17 cellular contexts compared by ENCODE assay signal in the genomic region with DNA sequence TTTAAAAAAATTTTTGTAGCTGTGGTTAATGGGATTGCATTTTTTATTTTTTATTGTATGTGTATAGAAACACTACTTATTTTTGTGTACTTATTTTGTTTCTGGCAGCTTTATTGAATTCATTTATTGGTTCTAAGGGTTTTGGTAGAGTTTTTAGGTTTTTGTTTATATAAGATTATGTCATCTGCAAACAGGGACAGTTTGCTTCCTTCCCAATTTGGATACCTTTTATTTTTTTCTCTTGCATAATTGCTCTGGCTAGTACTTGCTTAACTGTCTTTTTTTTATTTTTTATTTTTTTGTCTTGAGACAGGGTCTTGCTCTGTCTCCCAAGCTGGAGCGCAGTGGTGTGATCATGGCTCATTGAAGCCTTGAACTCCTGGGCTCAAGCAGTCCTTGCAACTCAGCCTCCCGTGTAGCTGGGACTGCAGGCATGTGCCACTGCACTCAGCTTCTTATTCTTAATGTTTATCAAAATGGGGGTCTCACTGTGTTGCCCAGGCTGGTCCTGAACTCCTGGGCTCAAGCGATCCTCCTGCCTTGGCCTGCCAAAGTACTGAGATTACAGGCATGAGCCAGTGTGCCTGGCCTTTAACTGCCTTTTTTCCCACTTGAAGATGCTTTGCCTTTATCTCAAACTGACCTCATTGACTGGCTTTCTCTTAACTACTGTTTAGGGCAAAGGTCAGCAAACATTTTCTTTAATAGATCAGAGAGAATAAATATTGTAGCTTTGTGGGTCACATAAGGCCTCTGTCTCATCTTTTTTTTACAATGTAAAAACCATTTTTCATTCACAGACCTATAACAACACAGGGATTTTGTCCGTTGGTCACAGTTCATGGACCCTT. TPM values are rescaled to one million over a fixed set of nuclear protein-coding genes. Genes with fewer than 3 reads are reported as not detected.
DNase-seq lines count a peak whose midpoint lies in the region; FAIRE-seq and TF ChIP-seq lines count a peak whose summit lies in the region.
"Had no signal": no experiment of that assay in that cellular context is flagged by ENCODE, and none has a peak within 500 bp of the region (broad histone marks: within the 10 kb centered on the region; RNA-seq: fewer than 3 reads in every experiment).

No MANE protein-coding gene starts in this region.

- H3K4me1 ChIP-seq in breast epithelium (peaks cover 0 to 7% of the 10 kb centered on the region in 2 donors), neuronal stem cell (ENCODE audit: control insufficient read depth in 2 of 2, insufficient read depth in 1 of 2, low read depth in 1 of 2, low read length in 2 of 2) (peaks cover 0 to 5% of the 10 kb centered on the region in 2 donors)

- no peak overlapping the region for H4K91ac ChIP-seq in neuronal stem cell (ENCODE audit: low read depth, low read length, poor library complexity)

- H3K27ac ChIP-seq in breast epithelium (no peak overlapping the region), neuronal stem cell (replicated peaks; ENCODE audit: low read length) (peak overlapping the region; percentile 72)

- H3K9me3 ChIP-seq in breast epithelium: no peaks in the 10 kb centered on the region
- peaks cover 2 to 26% of the 10 kb centered on the region in 2 donors for H3K9me3 ChIP-seq in neuronal stem cell (replicated peaks in 1 of 2; ENCODE audit: control insufficient read depth in 2 of 2, insufficient read depth in 1 of 2, low read depth in 1 of 2, low read length in 2 of 2)

- POLR2A ChIA-PET in MCF 10A (lab: Yijun Ruan, JAX): interaction anchor here (1.3 kb wide), 1 partner anchor 9 kb away, joined by 5 read pairs; the partner anchor contains the start of gene TFG

- no peaks in the 10 kb centered on the region for H3K36me3 ChIP-seq in breast epithelium
- H3K36me3 ChIP-seq in neuronal stem cell (replicated peaks in 1 of 2; ENCODE audit: control insufficient read depth in 2 of 2, insufficient read depth in 2 of 2, low read length in 2 of 2): peaks cover 5 to 98% of the 10 kb centered on the region in 2 donors

- peak overlapping the region; percentile 35 for H3K18ac ChIP-seq in neuronal stem cell (ENCODE audit: low read length)

- no peak overlapping the region for H3K9ac ChIP-seq in neuronal stem cell (ENCODE audit: low read depth, low read length, poor library complexity)

- H2BK5ac ChIP-seq in neuronal stem cell (ENCODE audit: low read length): no peak overlapping the region

- H3K79me1 ChIP-seq in neuronal stem cell (ENCODE audit: low read depth, low read length): peaks cover 2% of the 10 kb centered on the region

- H2BK12ac ChIP-seq in neuronal stem cell (ENCODE audit: low read length): peak overlapping the region; percentile 2

- no peak overlapping the region for H2AFZ ChIP-seq in neuronal stem cell (ENCODE audit: low read length)

- TF ChIP-seq POLR2A in breast epithelium (IDR thresholded peaks at IDR 0.05) (no peak), H54 (IDR thresholded peaks at IDR 0.05; ENCODE audit: low read depth, low read length) (no peak)

- H3K27me3 Mint-ChIP-seq in MCF 10A (ENCODE audit: insufficient read depth, unreplicated experiment) (no peaks in the 10 kb centered on the region), chondrocyte (ENCODE audit: low read depth) (no peaks in the 10 kb centered on the region)

- no peak overlapping the region for H3K14ac ChIP-seq in neuronal stem cell (ENCODE audit: low read length)

- H3K4me3 Mint-ChIP-seq in MCF 10A (ENCODE audit: unreplicated experiment) (no peak overlapping the region), chondrocyte (ENCODE audit: unreplicated experiment) (no peak overlapping the region)

- CTCF ChIA-PET in MCF 10A (lab: Yijun Ruan, JAX): interaction anchor here (0.7 to 1.3 kb wide), 7 partner anchors 8 to 478 kb away, joined by 3 to 6 read pairs (median 4); no protein-coding TSS in a partner anchor

- peak overlapping the region; percentile 64 for H2BK15ac ChIP-seq in neuronal stem cell (ENCODE audit: low read length)

- H3K27me3 ChIP-seq in breast epithelium: no peaks in the 10 kb centered on the region
- no peaks in the 10 kb centered on the region for H3K27me3 ChIP-seq in neuronal stem cell (ENCODE audit: control insufficient read depth in 3 of 3, insufficient read depth in 3 of 3, low read depth in 1 of 3, low read length in 3 of 3)

- DNase-seq in MCF 10A (ENCODE audit: unreplicated experiment): no peak
- no peak for DNase-seq in breast epithelium (ENCODE audit: low spot score in 2 of 2)
- no peak for DNase-seq in H54 (ENCODE audit: insufficient read length, low spot score)
- no peak for DNase-seq in chondrocyte (ENCODE audit: low spot score)
- no peak for DNase-seq in neuronal stem cell (ENCODE audit: low spot score)
- no peak for DNase-seq in SIG-M5 treated with dmso at 0.1 percent for 504 hours (lab: John Stamatoyannopoulos, UW; ENCODE audit: unreplicated experiment)
- DNase-seq in activated CD8-positive, alpha-beta memory T cell treated with anti-CD3 and anti-CD28 coated beads for 24 hours: no peak
- no peak for DNase-seq in amygdala (lab: John Stamatoyannopoulos, UW)
- DNase-seq: C1 segment of cervical spinal cord, DMS53, Karpas-422, NCI-H1436, NCI-H2081, NCI-H69, SHP77 treated with DMSO at 0.1 percent for 48 hours had no signal

- intact Hi-C loops in MCF 10A (cut with micrococcal nuclease) (loop anchor here (10.0 kb wide), 1 partner anchor 403 kb away; no protein-coding TSS in a partner anchor), breast epithelium (cut with DNase I; ENCODE audit: low total_unique reads) (no loop called here)

- H2BK120ac ChIP-seq in neuronal stem cell (ENCODE audit: low read depth, low read length): no peak overlapping the region

- BruUV-seq in MCF 10A (replicated peaks; lab: Mats Ljungman, UMichigan): no TSS peak

- WGBS in neuronal stem cell (ENCODE audit: extremely low coverage in 2 of 2, insufficient read length in 2 of 2, insufficient replicate concordance in 1 of 2), 2 donors: no CpG with 5 or more reads among the region's 4 CpGs

- TF ChIP-seq CTCF in MCF 10A (IDR thresholded peaks at IDR 0.05; ENCODE audit: unreplicated experiment) (no peak), breast epithelium (IDR thresholded peaks at IDR 0.05) (no peak), chondrocyte (IDR thresholded peaks at IDR 0.05) (no peak)

- H3K4me2 ChIP-seq in neuronal stem cell (ENCODE audit: insufficient read depth, low read length, poor library complexity, severe bottlenecking): no peak overlapping the region

- H3K27ac Mint-ChIP-seq in MCF 10A (ENCODE audit: low read depth, unreplicated experiment): peak overlapping the region; percentile 27
- peak overlapping the region; percentile 63 for H3K27ac Mint-ChIP-seq in chondrocyte (ENCODE audit: unreplicated experiment)

- FAIRE-seq in H54 (lab: Jason Lieb, UNC): peak; percentile 55
- FAIRE-seq: GM18507, RCC 7860 had no signal

- no peak overlapping the region for H4K8ac ChIP-seq in neuronal stem cell (ENCODE audit: low read depth, low read length)

- H3K4me1 Mint-ChIP-seq in MCF 10A (ENCODE audit: insufficient read depth, unreplicated experiment): peaks cover 47% of the 10 kb centered on the region
- H3K4me1 Mint-ChIP-seq in chondrocyte (ENCODE audit: low read depth): peaks cover 63% of the 10 kb centered on the region

- peaks cover 87% of the 10 kb centered on the region for H3K36me3 Mint-ChIP-seq in MCF 10A (ENCODE audit: insufficient read depth, unreplicated experiment)
- H3K36me3 Mint-ChIP-seq in chondrocyte (ENCODE audit: low read depth): peaks cover 41% of the 10 kb centered on the region

- no peak overlapping the region for H3K4ac ChIP-seq in neuronal stem cell (ENCODE audit: low read length)

- H3K9me3 Mint-ChIP-seq in MCF 10A (ENCODE audit: unreplicated experiment) (no peaks in the 10 kb centered on the region), chondrocyte (ENCODE audit: low read depth) (no peaks in the 10 kb centered on the region)

- H3K23ac ChIP-seq in neuronal stem cell (ENCODE audit: low read depth, low read length, poor library complexity): no peak overlapping the region

- peak overlapping the region; percentile 19 for H2AK5ac ChIP-seq in neuronal stem cell (ENCODE audit: low read depth, low read length)

- H3K4me3 ChIP-seq in breast epithelium (no peak overlapping the region), neuronal stem cell (ENCODE audit: low read length in 2 of 2) (no peak overlapping the region)

RNA-seq across cellular contexts. Expression of gene TFG, which starts 8.6 kb away (rescaled TPM):
- total RNA-seq in MCF 10A (2022): 162 and 168 TPM in 2 replicates
- total RNA-seq in breast epithelium: 10 to 100 TPM; 72.4 to 77.0 (median 72.8) TPM
- total RNA-seq in chondrocyte: 148 to 162 TPM (median 149 TPM) in 3 replicates
- 110 TPM for polyA plus RNA-seq in neuronal stem cell (2013, experiment 1 of 2)
- polyA plus RNA-seq in neuronal stem cell (2013, experiment 2 of 2): 110 TPM
